Comparison of ENCODE assay signal across 1 cellular context in the genomic region with DNA sequence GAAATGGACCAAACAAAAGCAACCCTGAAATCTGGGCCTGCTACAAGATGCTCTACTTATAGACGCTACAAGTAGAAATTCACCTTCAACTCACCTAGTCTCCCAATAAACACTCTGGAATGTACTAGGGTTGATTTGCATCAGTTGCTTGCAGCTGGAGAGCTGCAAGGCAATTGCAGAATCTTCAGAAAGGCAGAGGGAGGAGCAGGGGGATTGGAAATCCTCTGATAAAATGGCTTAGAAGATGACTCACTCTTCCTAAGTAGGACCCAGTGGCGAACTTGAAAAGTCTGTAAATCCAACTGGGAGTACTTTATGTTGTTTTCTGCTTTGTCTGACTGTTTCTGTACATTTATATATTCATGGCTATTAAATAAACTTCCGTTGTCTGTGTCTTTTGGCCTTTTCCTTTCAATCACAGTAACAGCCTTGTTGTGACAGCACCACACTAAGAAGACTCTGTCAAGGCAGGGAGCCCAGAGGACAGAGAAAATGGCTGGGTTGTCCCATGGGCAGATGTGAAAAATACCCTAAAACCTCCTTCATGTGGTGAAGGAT.
TF ChIP-seq lines count a peak whose summit lies in the region.

No MANE protein-coding gene starts in this region.

TF ChIP-seq in SK-N-SH treated with all-trans-retinoic acid at 6 μM for 48 hours, 23 proteins besides CTCF, POLR2A, EP300 and RAD21 (continued from another document):
- TF ChIP-seq, protein P1, sequence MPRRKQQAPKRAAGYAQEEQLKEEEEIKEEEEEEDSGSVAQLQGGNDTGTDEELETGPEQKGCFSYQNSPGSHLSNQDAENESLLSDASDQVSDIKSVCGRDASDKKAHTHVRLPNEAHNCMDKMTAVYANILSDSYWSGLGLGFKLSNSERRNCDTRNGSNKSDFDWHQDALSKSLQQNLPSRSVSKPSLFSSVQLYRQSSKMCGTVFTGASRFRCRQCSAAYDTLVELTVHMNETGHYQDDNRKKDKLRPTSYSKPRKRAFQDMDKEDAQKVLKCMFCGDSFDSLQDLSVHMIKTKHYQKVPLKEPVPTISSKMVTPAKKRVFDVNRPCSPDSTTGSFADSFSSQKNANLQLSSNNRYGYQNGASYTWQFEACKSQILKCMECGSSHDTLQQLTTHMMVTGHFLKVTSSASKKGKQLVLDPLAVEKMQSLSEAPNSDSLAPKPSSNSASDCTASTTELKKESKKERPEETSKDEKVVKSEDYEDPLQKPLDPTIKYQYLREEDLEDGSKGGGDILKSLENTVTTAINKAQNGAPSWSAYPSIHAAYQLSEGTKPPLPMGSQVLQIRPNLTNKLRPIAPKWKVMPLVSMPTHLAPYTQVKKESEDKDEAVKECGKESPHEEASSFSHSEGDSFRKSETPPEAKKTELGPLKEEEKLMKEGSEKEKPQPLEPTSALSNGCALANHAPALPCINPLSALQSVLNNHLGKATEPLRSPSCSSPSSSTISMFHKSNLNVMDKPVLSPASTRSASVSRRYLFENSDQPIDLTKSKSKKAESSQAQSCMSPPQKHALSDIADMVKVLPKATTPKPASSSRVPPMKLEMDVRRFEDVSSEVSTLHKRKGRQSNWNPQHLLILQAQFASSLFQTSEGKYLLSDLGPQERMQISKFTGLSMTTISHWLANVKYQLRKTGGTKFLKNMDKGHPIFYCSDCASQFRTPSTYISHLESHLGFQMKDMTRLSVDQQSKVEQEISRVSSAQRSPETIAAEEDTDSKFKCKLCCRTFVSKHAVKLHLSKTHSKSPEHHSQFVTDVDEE (CRISPR knock-in tag; IDR thresholded peaks at IDR 0.05) = no peak
